In the genomic region with DNA sequence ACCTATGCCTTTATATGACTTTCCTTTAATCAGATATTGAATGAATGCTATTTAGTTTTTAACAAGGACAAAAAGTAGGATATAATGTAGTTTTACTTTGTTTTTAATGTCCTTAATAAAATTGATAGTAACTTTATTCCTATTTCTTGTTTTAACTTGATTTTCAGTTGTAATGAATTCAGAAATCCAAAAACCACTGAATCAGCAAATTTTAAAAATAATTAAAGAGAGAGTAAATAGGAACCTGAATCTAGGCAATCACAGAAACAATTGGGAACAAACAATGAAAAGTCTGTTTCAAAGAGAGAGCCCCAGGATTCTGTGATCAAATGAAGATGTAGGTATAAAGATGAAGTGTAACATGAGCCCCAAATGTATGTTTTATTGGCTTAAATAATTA, we compare ENCODE assay signal across 2 cellular contexts.
TF ChIP-seq lines count a peak whose summit lies in the region.

No MANE protein-coding gene starts in this region.

TF ChIP-seq in HepG2, 621 proteins besides CTCF, POLR2A, EP300 and RAD21:
- TF ChIP-seq ATF6 (CRISPR knock-in tag; conservative IDR thresholded peaks at IDR 0.05) (no peak), MAFF (IDR thresholded peaks at IDR 0.05; ENCODE audit: low read depth, low read length) (peak; percentile 88), ZNF430 (CRISPR knock-in tag; IDR thresholded peaks at IDR 0.05) (no peak), MAFK (conservative IDR thresholded peaks at IDR 0.05 in 1 of 2, IDR thresholded peaks at IDR 0.05 in 1 of 2; ENCODE audit: low read length in 2 of 2) (peak; percentile 80 to 96)
- TF ChIP-seq, protein P1, sequence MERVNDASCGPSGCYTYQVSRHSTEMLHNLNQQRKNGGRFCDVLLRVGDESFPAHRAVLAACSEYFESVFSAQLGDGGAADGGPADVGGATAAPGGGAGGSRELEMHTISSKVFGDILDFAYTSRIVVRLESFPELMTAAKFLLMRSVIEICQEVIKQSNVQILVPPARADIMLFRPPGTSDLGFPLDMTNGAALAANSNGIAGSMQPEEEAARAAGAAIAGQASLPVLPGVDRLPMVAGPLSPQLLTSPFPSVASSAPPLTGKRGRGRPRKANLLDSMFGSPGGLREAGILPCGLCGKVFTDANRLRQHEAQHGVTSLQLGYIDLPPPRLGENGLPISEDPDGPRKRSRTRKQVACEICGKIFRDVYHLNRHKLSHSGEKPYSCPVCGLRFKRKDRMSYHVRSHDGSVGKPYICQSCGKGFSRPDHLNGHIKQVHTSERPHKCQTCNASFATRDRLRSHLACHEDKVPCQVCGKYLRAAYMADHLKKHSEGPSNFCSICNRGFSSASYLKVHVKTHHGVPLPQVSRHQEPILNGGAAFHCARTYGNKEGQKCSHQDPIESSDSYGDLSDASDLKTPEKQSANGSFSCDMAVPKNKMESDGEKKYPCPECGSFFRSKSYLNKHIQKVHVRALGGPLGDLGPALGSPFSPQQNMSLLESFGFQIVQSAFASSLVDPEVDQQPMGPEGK (CRISPR knock-in tag; IDR thresholded peaks at IDR 0.05): no peak

TF ChIP-seq in K562, 482 proteins besides CTCF, POLR2A, EP300 and RAD21 (continued from another document):
- TF ChIP-seq CGGBP1 (CRISPR knock-in tag; IDR thresholded peaks at IDR 0.05) (no peak), ZNF316 (IDR thresholded peaks at IDR 0.05) (peak; percentile 74), MAFK (IDR thresholded peaks at IDR 0.05; ENCODE audit: low read length) (peak; percentile 74), MAFF (IDR thresholded peaks at IDR 0.05; ENCODE audit: low read length) (peak; percentile 70), MAFG (tag; conservative IDR thresholded peaks at IDR 0.05) (peak; percentile 64), C11orf30 (IDR thresholded peaks at IDR 0.05; ENCODE audit: low read depth) (peak; percentile 59), PML (IDR thresholded peaks at IDR 0.05; ENCODE audit: low read length) (no peak)
- TF ChIP-seq, protein P2, sequence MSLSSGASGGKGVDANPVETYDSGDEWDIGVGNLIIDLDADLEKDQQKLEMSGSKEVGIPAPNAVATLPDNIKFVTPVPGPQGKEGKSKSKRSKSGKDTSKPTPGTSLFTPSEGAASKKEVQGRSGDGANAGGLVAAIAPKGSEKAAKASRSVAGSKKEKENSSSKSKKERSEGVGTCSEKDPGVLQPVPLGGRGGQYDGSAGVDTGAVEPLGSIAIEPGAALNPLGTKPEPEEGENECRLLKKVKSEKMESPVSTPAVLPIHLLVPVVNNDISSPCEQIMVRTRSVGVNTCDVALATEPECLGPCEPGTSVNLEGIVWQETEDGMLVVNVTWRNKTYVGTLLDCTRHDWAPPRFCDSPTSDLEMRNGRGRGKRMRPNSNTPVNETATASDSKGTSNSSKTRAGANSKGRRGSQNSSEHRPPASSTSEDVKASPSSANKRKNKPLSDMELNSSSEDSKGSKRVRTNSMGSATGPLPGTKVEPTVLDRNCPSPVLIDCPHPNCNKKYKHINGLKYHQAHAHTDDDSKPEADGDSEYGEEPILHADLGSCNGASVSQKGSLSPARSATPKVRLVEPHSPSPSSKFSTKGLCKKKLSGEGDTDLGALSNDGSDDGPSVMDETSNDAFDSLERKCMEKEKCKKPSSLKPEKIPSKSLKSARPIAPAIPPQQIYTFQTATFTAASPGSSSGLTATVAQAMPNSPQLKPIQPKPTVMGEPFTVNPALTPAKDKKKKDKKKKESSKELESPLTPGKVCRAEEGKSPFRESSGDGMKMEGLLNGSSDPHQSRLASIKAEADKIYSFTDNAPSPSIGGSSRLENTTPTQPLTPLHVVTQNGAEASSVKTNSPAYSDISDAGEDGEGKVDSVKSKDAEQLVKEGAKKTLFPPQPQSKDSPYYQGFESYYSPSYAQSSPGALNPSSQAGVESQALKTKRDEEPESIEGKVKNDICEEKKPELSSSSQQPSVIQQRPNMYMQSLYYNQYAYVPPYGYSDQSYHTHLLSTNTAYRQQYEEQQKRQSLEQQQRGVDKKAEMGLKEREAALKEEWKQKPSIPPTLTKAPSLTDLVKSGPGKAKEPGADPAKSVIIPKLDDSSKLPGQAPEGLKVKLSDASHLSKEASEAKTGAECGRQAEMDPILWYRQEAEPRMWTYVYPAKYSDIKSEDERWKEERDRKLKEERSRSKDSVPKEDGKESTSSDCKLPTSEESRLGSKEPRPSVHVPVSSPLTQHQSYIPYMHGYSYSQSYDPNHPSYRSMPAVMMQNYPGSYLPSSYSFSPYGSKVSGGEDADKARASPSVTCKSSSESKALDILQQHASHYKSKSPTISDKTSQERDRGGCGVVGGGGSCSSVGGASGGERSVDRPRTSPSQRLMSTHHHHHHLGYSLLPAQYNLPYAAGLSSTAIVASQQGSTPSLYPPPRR (CRISPR knock-in tag; IDR thresholded peaks at IDR 0.05; ENCODE audit: borderline replicate concordance): no peak
